Comparison of ENCODE assay signal across 30 cellular contexts in genomic region chr6:3011158-3011557, GRCh38.
"Had no signal": no experiment of that assay in that cellular context is flagged by ENCODE, and none has a peak within 500 bp of the region (broad histone marks: within the 10 kb centered on the region; RNA-seq: fewer than 3 reads in every experiment).

No MANE protein-coding gene starts in this region.

- DNase-seq: activated B cell treated with CpG ODN at 0.5 μM for 24 hours; activated CD4-positive, alpha-beta memory T cell treated with anti-CD3 and anti-CD28 coated beads, Interleukin-2, amount 10 ng/mL, durations not matched to agents 7 days and 5 days; activated CD4-positive, alpha-beta T cell treated with anti-CD3 and anti-CD28 coated beads for 36 hours; activated CD4-positive, alpha-beta T cell treated with anti-CD3 and anti-CD28 coated beads for 48 hours; activated CD4-positive, alpha-beta T cell treated with anti-CD3 and anti-CD28 coated beads, Interleukin-2, amount 10 ng/mL, durations not matched to agents 7 days and 5 days; activated CD4-positive, alpha-beta T cell treated with anti-CD3 and anti-CD28 coated beads, Interleukin-2, amount 50 U/mL, for 48 hours; activated CD4-positive, CD25-positive, alpha-beta regulatory T cell treated with anti-CD3 and anti-CD28 coated beads, Interleukin-2, amount 50 U/mL, for 72 hours; activated CD8-positive, alpha-beta memory T cell treated with anti-CD3 and anti-CD28 coated beads for 24 hours; activated CD8-positive, alpha-beta memory T cell treated with anti-CD3 and anti-CD28 coated beads, Interleukin-2, amount 10 ng/mL, durations not matched to agents 7 days and 5 days; activated CD8-positive, alpha-beta memory T cell treated with anti-CD3 and anti-CD28 coated beads, Interleukin-2, amount 50 U/mL, for 48 hours; activated CD8-positive, alpha-beta T cell treated with anti-CD3 and anti-CD28 coated beads, Interleukin-2, amount 10 ng/mL, durations not matched to agents 7 days and 5 days; activated effector memory CD4-positive, alpha-beta T cell treated with Interleukin-2 at 50 U/mL for 16 hours; activated gamma-delta T cell; activated naive CD4-positive, alpha-beta T cell treated with anti-CD3 and anti-CD28 coated beads, Interleukin-2, amount 10 ng/mL, durations not matched to agents 7 days and 5 days; activated naive CD4-positive, alpha-beta T cell treated with Interleukin-2 at 50 U/mL for 16 hours; activated naive CD8-positive, alpha-beta T cell treated with anti-CD3 and anti-CD28 coated beads, Interleukin-2, amount 10 ng/mL, durations not matched to agents 7 days and 5 days; activated naive CD8-positive, alpha-beta T cell treated with anti-CD3 and anti-CD28 coated beads, Interleukin-2, amount 50 U/mL, for 24 hours; activated T-cell treated with anti-CD3 and anti-CD28 coated beads, Interleukin-2, amount 50 U/mL, for 24 hours; activated T-cell treated with anti-CD3 and anti-CD28 coated beads, Interleukin-2, amount 50 U/mL, for 48 hours; amygdala; anterior cingulate cortex; caudate nucleus; cerebellar nuclear complex; T-helper 2 cell; T-helper 9 cell had no signal

- FAIRE-seq: bronchial epithelial cell, TTC549 had no signal

- H3K27ac ChIP-seq: ascending aorta, cardiac muscle cell, VCaP had no signal

- H3K4me1 ChIP-seq: ascending aorta had no signal

- H3K4me3 ChIP-seq: ascending aorta, cardiac muscle cell had no signal

- H3K27me3 ChIP-seq: ascending aorta, cardiac muscle cell had no signal

- ATAC-seq: activated CD4-positive, alpha-beta T cell treated with anti-CD3 and anti-CD28 coated beads for 36 hours; activated CD8-positive, alpha-beta memory T cell treated with anti-CD3 and anti-CD28 coated beads, Interleukin-2, amount 10 ng/mL, durations not matched to agents 7 days and 5 days; activated CD8-positive, alpha-beta T cell treated with anti-CD3 and anti-CD28 coated beads, Interleukin-2, amount 10 ng/mL, durations not matched to agents 7 days and 5 days; activated naive CD8-positive, alpha-beta T cell treated with anti-CD3 and anti-CD28 coated beads, Interleukin-2, amount 50 U/mL, for 24 hours had no signal
